Comparison of ENCODE assay signal across 32 cellular contexts in genomic region chr13:113049981-113050380, GRCh38. TPM values are rescaled to one million over a fixed set of nuclear protein-coding genes. Genes with fewer than 3 reads are reported as not detected.
A peak's percentile ranks its signal among the peaks of the same experiment; 100 is the strongest.
DNase-seq lines count a peak whose midpoint lies in the region; ATAC-seq and TF ChIP-seq lines count a peak whose summit lies in the region.
"Had no signal": no experiment of that assay in that cellular context is flagged by ENCODE, and none has a peak within 500 bp of the region (broad histone marks: within the 10 kb centered on the region; RNA-seq: fewer than 3 reads in every experiment).

No MANE protein-coding gene starts in this region.

- H3K18ac ChIP-seq in trophoblast cell (ENCODE audit: low read length), result no peak overlapping the region

- no peaks in the 10 kb centered on the region for H3K36me3 Mint-ChIP-seq in activated naive CD8-positive, alpha-beta T cell treated with anti-CD3 and anti-CD28 coated beads, Interleukin-2, amount 10 ng/mL, durations not matched to agents 7 days and 5 days
- peaks cover 5% of the 10 kb centered on the region for H3K36me3 Mint-ChIP-seq in activated naive CD8-positive, alpha-beta T cell treated with anti-CD3 and anti-CD28 coated beads for 36 hours
- H3K36me3 Mint-ChIP-seq: activated CD8-positive, alpha-beta memory T cell treated with anti-CD3 and anti-CD28 coated beads, Interleukin-2, amount 10 ng/mL, durations not matched to agents 7 days and 5 days; immature natural killer cell had no signal

- H3K79me2 ChIP-seq in trophoblast cell (ENCODE audit: control insufficient read depth, insufficient read depth, low read length, poor library complexity) (no peaks in the 10 kb centered on the region), OCI-LY7 (ENCODE audit: insufficient read depth, low read depth, low read length) (no peaks in the 10 kb centered on the region)

- H4K20me1 ChIP-seq in OCI-LY7 (ENCODE audit: insufficient read depth, low read length), result no peaks in the 10 kb centered on the region

- H3K23ac ChIP-seq in trophoblast cell (ENCODE audit: low read length), result no peak overlapping the region

- no peaks in the 10 kb centered on the region for H3K27me3 ChIP-seq in dorsolateral prefrontal cortex
- H3K27me3 ChIP-seq in trophoblast cell (ENCODE audit: insufficient read depth, low read length), result peaks cover 5% of the 10 kb centered on the region
- H3K27me3 ChIP-seq in tibial artery, result peaks cover 0 to 8% of the 10 kb centered on the region in 2 donors
- H3K27me3 ChIP-seq: colonic mucosa had no signal

- H2BK120ac ChIP-seq in trophoblast cell (ENCODE audit: insufficient read depth, low read length, poor library complexity), result no peak overlapping the region

- no peaks in the 10 kb centered on the region for H3K4me1 Mint-ChIP-seq in activated naive CD8-positive, alpha-beta T cell treated with anti-CD3 and anti-CD28 coated beads, Interleukin-2, amount 10 ng/mL, durations not matched to agents 7 days and 5 days
- no peaks in the 10 kb centered on the region for H3K4me1 Mint-ChIP-seq in activated naive CD8-positive, alpha-beta T cell treated with anti-CD3 and anti-CD28 coated beads for 36 hours
- H3K4me1 Mint-ChIP-seq: activated CD8-positive, alpha-beta memory T cell treated with anti-CD3 and anti-CD28 coated beads, Interleukin-2, amount 10 ng/mL, durations not matched to agents 7 days and 5 days; immature natural killer cell had no signal

- H2AK5ac ChIP-seq in trophoblast cell (ENCODE audit: low read length), result no peak overlapping the region

- no peaks in the 10 kb centered on the region for H3K9me2 ChIP-seq in OCI-LY7 (ENCODE audit: insufficient read depth, low read length)

- peak overlapping the region; percentile 2 for H3K27ac Mint-ChIP-seq in activated naive CD8-positive, alpha-beta T cell treated with anti-CD3 and anti-CD28 coated beads, Interleukin-2, amount 10 ng/mL, durations not matched to agents 7 days and 5 days
- no peak overlapping the region for H3K27ac Mint-ChIP-seq in activated naive CD8-positive, alpha-beta T cell treated with anti-CD3 and anti-CD28 coated beads for 36 hours
- H3K27ac Mint-ChIP-seq: activated CD8-positive, alpha-beta memory T cell treated with anti-CD3 and anti-CD28 coated beads, Interleukin-2, amount 10 ng/mL, durations not matched to agents 7 days and 5 days; immature natural killer cell had no signal

- CTCF ChIA-PET in OCI-LY7 (lab: Charles Lee; ENCODE audit: unreplicated experiment), result no interaction called here

- H4K91ac ChIP-seq in trophoblast cell (ENCODE audit: low read depth, low read length), result no peak overlapping the region

- no peaks in the 10 kb centered on the region for H3K36me3 ChIP-seq in trophoblast cell (ENCODE audit: control insufficient read depth in 1 of 2, insufficient read depth in 2 of 2, low read length in 2 of 2)
- peaks cover 0 to 11% (median 0%) of the 10 kb centered on the region in 3 donors for H3K36me3 ChIP-seq in tibial artery
- H3K36me3 ChIP-seq in OCI-LY7 (ENCODE audit: insufficient read depth, low read length), result no peaks in the 10 kb centered on the region
- H3K36me3 ChIP-seq: adrenal gland, brain microvascular endothelial cell, colonic mucosa, gastrocnemius medialis, uterus had no signal

- H3K4me1 ChIP-seq in trophoblast cell (ENCODE audit: control insufficient read depth in 1 of 2, insufficient read depth in 2 of 2, low read length in 2 of 2) (no peaks in the 10 kb centered on the region), tibial artery (peaks cover 0 to 36% (median 28%) of the 10 kb centered on the region in 4 donors), OCI-LY7 (ENCODE audit: insufficient read depth, low read length, poor library complexity, severe bottlenecking) (no peaks in the 10 kb centered on the region)
- H3K4me1 ChIP-seq: adrenal gland, colonic mucosa, uterus had no signal

- no peak overlapping the region for H4K8ac ChIP-seq in trophoblast cell (ENCODE audit: low read depth, low read length)

- WGBS in trophoblast cell (ENCODE audit: extremely low coverage, insufficient coverage, insufficient read length), result 100% methylated on average over 3 of the region's 8 CpGs

- H4K12ac ChIP-seq in trophoblast cell (ENCODE audit: low read depth, low read length), result no peak overlapping the region

- H3K9ac ChIP-seq in trophoblast cell (ENCODE audit: low read length), result no peak overlapping the region

- intact Hi-C loops in dorsolateral prefrontal cortex (cut with DNase I), result loop anchor here in 1 of 2 donors (5.0 kb wide), 1 partner anchor 157 kb away; the partner anchor contains the start of genes CUL4A and PCID2
- intact Hi-C loops in tibial artery (cut with DNase I; ENCODE audit: low total_unique reads), result no loop called here
- intact Hi-C loops in OCI-LY7 (cut with micrococcal nuclease; ENCODE audit: unreplicated experiment), result no loop called here

- BruUV-seq in OCI-LY7 (replicated peaks; lab: Mats Ljungman, UMichigan), result no TSS peak

- DNase-seq in activated naive CD8-positive, alpha-beta T cell treated with anti-CD3 and anti-CD28 coated beads, Interleukin-2, amount 10 ng/mL, durations not matched to agents 7 days and 5 days, result no peak
- no peak for DNase-seq in activated naive CD8-positive, alpha-beta T cell treated with anti-CD3 and anti-CD28 coated beads for 36 hours
- peak in 2 of 10 donors; percentile 39 for DNase-seq in dorsolateral prefrontal cortex
- DNase-seq in trophoblast cell, result no peak
- DNase-seq in tibial artery, result no peak
- no peak for DNase-seq in OCI-LY7 (ENCODE audit: low spot score)
- no peak for DNase-seq in retina
- DNase-seq in NCI-H187 treated with DMSO at 0.1 percent for 48 hours (lab: John Stamatoyannopoulos, UW), result no peak
- DNase-seq: activated CD4-positive, alpha-beta T cell treated with anti-CD3 and anti-CD28 coated beads, Interleukin-2, amount 50 U/mL, for 1 hour; activated CD8-positive, alpha-beta memory T cell treated with anti-CD3 and anti-CD28 coated beads, Interleukin-2, amount 10 ng/mL, durations not matched to agents 7 days and 5 days; activated T-cell treated with anti-CD3 and anti-CD28 coated beads, Interleukin-2, amount 50 U/mL, for 48 hours; brain microvascular endothelial cell; Calu3; colonic mucosa; DND-41; gastrocnemius medialis; immature natural killer cell; Karpas-422; MV-4-11; NCI-H1694 treated with DMSO at 0.1 percent for 48 hours; PC-9; SIG-M5; small intestine; stimulated activated CD4-positive, alpha-beta T cell treated with anti-CD3 and anti-CD28 coated beads, Interleukin-1b, Interleukin-23, amount 100 ng/mL, for 48 hours; T-helper 9 cell; uterus had no signal

- no peaks in the 10 kb centered on the region for H3K9me3 Mint-ChIP-seq in activated naive CD8-positive, alpha-beta T cell treated with anti-CD3 and anti-CD28 coated beads, Interleukin-2, amount 10 ng/mL, durations not matched to agents 7 days and 5 days
- no peaks in the 10 kb centered on the region for H3K9me3 Mint-ChIP-seq in activated naive CD8-positive, alpha-beta T cell treated with anti-CD3 and anti-CD28 coated beads for 36 hours
- H3K9me3 Mint-ChIP-seq: immature natural killer cell had no signal

- H2BK5ac ChIP-seq in trophoblast cell (ENCODE audit: low read depth, low read length, poor library complexity), result no peak overlapping the region

- POLR2A ChIA-PET in activated naive CD8-positive, alpha-beta T cell treated with anti-CD3 and anti-CD28 coated beads, Interleukin-2, amount 10 ng/mL, durations not matched to agents 7 days and 5 days (lab: Charles Lee), result no interaction called here
- POLR2A ChIA-PET in OCI-LY7 (lab: Charles Lee), result no interaction called here

- H3K4ac ChIP-seq in trophoblast cell (ENCODE audit: low read depth, low read length), result no peak overlapping the region

- no peak overlapping the region for H2AFZ ChIP-seq in trophoblast cell (ENCODE audit: insufficient read depth, low read length, poor library complexity)
- no peak overlapping the region for H2AFZ ChIP-seq in OCI-LY7 (ENCODE audit: low read length)
- H2AFZ ChIP-seq: PC-9 had no signal

- H3K14ac ChIP-seq in trophoblast cell (ENCODE audit: low read length), result no peak overlapping the region

- no peak overlapping the region for H3K4me3 Mint-ChIP-seq in activated naive CD8-positive, alpha-beta T cell treated with anti-CD3 and anti-CD28 coated beads, Interleukin-2, amount 10 ng/mL, durations not matched to agents 7 days and 5 days
- H3K4me3 Mint-ChIP-seq in activated naive CD8-positive, alpha-beta T cell treated with anti-CD3 and anti-CD28 coated beads for 36 hours, result no peak overlapping the region
- H3K4me3 Mint-ChIP-seq: activated CD8-positive, alpha-beta memory T cell treated with anti-CD3 and anti-CD28 coated beads, Interleukin-2, amount 10 ng/mL, durations not matched to agents 7 days and 5 days; immature natural killer cell had no signal

- no peaks in the 10 kb centered on the region for H3K27me3 Mint-ChIP-seq in activated naive CD8-positive, alpha-beta T cell treated with anti-CD3 and anti-CD28 coated beads, Interleukin-2, amount 10 ng/mL, durations not matched to agents 7 days and 5 days
- H3K27me3 Mint-ChIP-seq in activated naive CD8-positive, alpha-beta T cell treated with anti-CD3 and anti-CD28 coated beads for 36 hours, result no peaks in the 10 kb centered on the region
- H3K27me3 Mint-ChIP-seq: activated CD8-positive, alpha-beta memory T cell treated with anti-CD3 and anti-CD28 coated beads, Interleukin-2, amount 10 ng/mL, durations not matched to agents 7 days and 5 days had no signal

- ATAC-seq in activated naive CD8-positive, alpha-beta T cell treated with anti-CD3 and anti-CD28 coated beads, Interleukin-2, amount 10 ng/mL, durations not matched to agents 7 days and 5 days (ENCODE audit: low read depth), result no peak
- ATAC-seq: activated CD8-positive, alpha-beta memory T cell treated with anti-CD3 and anti-CD28 coated beads, Interleukin-2, amount 10 ng/mL, durations not matched to agents 7 days and 5 days; HepG2; left lobe of liver had no signal

- no peak overlapping the region for H2BK12ac ChIP-seq in trophoblast cell (ENCODE audit: low read length)

- H3K4me2 ChIP-seq in trophoblast cell (ENCODE audit: low read length) (no peak overlapping the region), OCI-LY7 (ENCODE audit: low read length) (no peak overlapping the region)
- H3K4me2 ChIP-seq: PC-9 had no signal

- H3K9me3 ChIP-seq in trophoblast cell (ENCODE audit: insufficient read depth, low read depth, low read length), result peaks cover 2% of the 10 kb centered on the region
- H3K9me3 ChIP-seq in tibial artery, result no peaks in the 10 kb centered on the region
- no peaks in the 10 kb centered on the region for H3K9me3 ChIP-seq in OCI-LY7 (ENCODE audit: low read length)
- H3K9me3 ChIP-seq: adrenal gland, colonic mucosa, gastrocnemius medialis, psoas muscle, uterus had no signal

- H3K27ac ChIP-seq in dorsolateral prefrontal cortex (peak overlapping the region in 57 of 59 donors; percentile 27 to 98 (median 88)), trophoblast cell (ENCODE audit: low read depth, low read length) (no peak overlapping the region), tibial artery (peak overlapping the region; percentile 34 to 68), OCI-LY7 (ENCODE audit: low read depth, low read length, poor library complexity, severe bottlenecking) (no peak overlapping the region)
- H3K27ac ChIP-seq: 22Rv1, adrenal gland, brain microvascular endothelial cell, colonic mucosa, gastrocnemius medialis, PC-9, psoas muscle had no signal

- TF ChIP-seq CTCF in dorsolateral prefrontal cortex (IDR thresholded peaks at IDR 0.05 in 54 of 56, conservative IDR thresholded peaks at IDR 0.05 in 2 of 56; ENCODE audit: low read depth in 1 of 56, partially characterized antibody in 56 of 56) (no peak), tibial artery (IDR thresholded peaks at IDR 0.05) (no peak), OCI-LY7 (conservative IDR thresholded peaks at IDR 0.05; ENCODE audit: low read length) (no peak)

- H3K79me1 ChIP-seq in trophoblast cell (ENCODE audit: low read length), result no peaks in the 10 kb centered on the region

- H3K4me3 ChIP-seq in dorsolateral prefrontal cortex (peak overlapping the region in 48 of 59 donors; percentile 4 to 85 (median 37)), trophoblast cell (ENCODE audit: low read depth, low read length) (peak overlapping the region; percentile 0), tibial artery (peak overlapping the region; percentile 14 to 44), OCI-LY7 (ENCODE audit: low read depth, low read length, poor library complexity, severe bottlenecking) (no peak overlapping the region)
- H3K4me3 ChIP-seq: adrenal gland, colonic mucosa, gastrocnemius medialis, PC-9, psoas muscle, uterus had no signal

RNA-seq across cellular contexts. Expression of gene F7, which starts 55.6 kb away (rescaled TPM):
- under 1 TPM in 1 of 2 experiments, not detected in 1; 0.31 TPM for total RNA-seq in activated naive CD8-positive, alpha-beta T cell treated with anti-CD3 and anti-CD28 coated beads, Interleukin-2, amount 10 ng/mL, durations not matched to agents 7 days and 5 days
- under 1 TPM; 0.49 to 0.94 TPM for total RNA-seq in activated naive CD8-positive, alpha-beta T cell treated with anti-CD3 and anti-CD28 coated beads for 36 hours
- total RNA-seq in dorsolateral prefrontal cortex, result 1 to 10 TPM in 87 of 120 experiments, under 1 TPM in 32, not detected in 1; 0.19 to 4.5 (median 1.5) TPM
- 0.01 and 0.04 TPM in 2 replicates for polyA plus RNA-seq in trophoblast cell (2013)
- total RNA-seq in OCI-LY7 (2014; rRNA removed; shearing (Covaris generic)), result not detected in 2 replicates
- total RNA-seq in OCI-LY7 (2022), result not detected in 2 replicates
- total RNA-seq: activated CD8-positive, alpha-beta memory T cell treated with anti-CD3 and anti-CD28 coated beads, Interleukin-2, amount 10 ng/mL, durations not matched to agents 7 days and 5 days; Calu3; myocyte; PC-9 had no signal

Comparison
In these comparisons a context has a peak if more than half of its experiments do, and no peak if none do; other contexts are left out.
1. H3K27ac ChIP-seq: peak in dorsolateral prefrontal cortex (57 of 59) and tibial artery (2 of 2); none in trophoblast cell (single experiment) and OCI-LY7 (single experiment).